In the genomic region with DNA sequence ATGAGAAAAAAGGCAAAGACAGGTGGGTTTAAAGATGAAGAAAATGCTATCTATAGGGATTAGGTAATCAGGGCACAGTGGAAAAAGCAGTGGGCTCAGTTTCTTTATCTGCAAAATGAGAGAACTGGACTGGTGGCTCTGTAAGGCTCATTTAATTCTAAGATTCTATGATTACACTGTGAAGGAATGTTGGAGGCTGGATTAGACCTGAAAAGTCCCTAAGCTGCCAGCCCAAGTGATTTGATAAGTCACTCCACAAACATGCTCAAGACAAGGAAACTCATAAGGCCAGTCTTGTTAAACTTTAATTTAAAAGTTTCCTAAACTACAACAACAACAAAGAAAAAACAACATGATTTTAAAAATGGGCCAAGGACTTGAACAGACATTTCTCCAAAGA, we compare ENCODE assay signal across 13 cellular contexts.
DNase-seq lines count a peak whose midpoint lies in the region; ATAC-seq and TF ChIP-seq lines count a peak whose summit lies in the region.
"Had no signal": no experiment of that assay in that cellular context is flagged by ENCODE, and none has a peak within 500 bp of the region (broad histone marks: within the 10 kb centered on the region; RNA-seq: fewer than 3 reads in every experiment).

No MANE protein-coding gene starts in this region.

- CTCF ChIA-PET in AG04450 (lab: Charles Lee), result interaction anchor here (0.5 to 1.4 kb wide), 2 partner anchors 97 to 129 kb away, joined by 3 read pairs; no protein-coding TSS in a partner anchor
- CTCF ChIA-PET in PC-9 (lab: Charles Lee), result interaction anchor here (0.5 kb wide), 1 partner anchor 42 kb away, joined by 3 read pairs; no protein-coding TSS in a partner anchor

- H2BK12ac ChIP-seq in neuronal stem cell (ENCODE audit: low read length), result no peak overlapping the region

- no peak for ATAC-seq in natural killer cell treated with Interleukin-12 subunit alpha and Interleukin-12 subunit beta and Interleukin-15 and Interleukin-18, amount 100 ng/mL, for 72 hours
- ATAC-seq: activated T-cell treated with anti-CD3 and anti-CD28 coated beads, Interleukin-2, amount 50 U/mL, for 72 hours had no signal

- no peak overlapping the region for H4K8ac ChIP-seq in neuronal stem cell (ENCODE audit: low read depth, low read length)

- no peak overlapping the region for H2BK5ac ChIP-seq in neuronal stem cell (ENCODE audit: low read length)

- no peak overlapping the region for H4K91ac ChIP-seq in neuronal stem cell (ENCODE audit: low read depth, low read length, poor library complexity)

- DNase-seq in AG04450 (ENCODE audit: low read depth, low spot score), result peak; percentile 53
- peak; percentile 42 to 96 for DNase-seq in PC-9
- peak; percentile 97 for DNase-seq in epithelial cell of proximal tubule (ENCODE audit: low read depth)
- no peak for DNase-seq in natural killer cell treated with Interleukin-12 subunit alpha and Interleukin-12 subunit beta and Interleukin-15 and Interleukin-18, amount 100 ng/mL, for 72 hours (ENCODE audit: low spot score)
- DNase-seq in neuronal stem cell (ENCODE audit: low spot score), result no peak
- DNase-seq in iPS-NIHi7 (ENCODE audit: extremely low spot score), result no peak
- DNase-seq in activated naive CD8-positive, alpha-beta T cell treated with anti-CD3 and anti-CD28 coated beads for 36 hours, result no peak
- no peak for DNase-seq in stimulated activated CD4-positive, alpha-beta T cell treated with anti-CD3 and anti-CD28 coated beads, Interleukin-15, amount 100 ng/mL, for 24 hours
- DNase-seq: activated T-cell treated with anti-CD3 and anti-CD28 coated beads, Interleukin-2, amount 50 U/mL, for 72 hours; C1 segment of cervical spinal cord; NCI-H2171; stimulated activated CD4-positive, alpha-beta T cell treated with anti-CD3 and anti-CD28 coated beads, Interleukin-1b, Interleukin-23, amount 100 ng/mL, for 48 hours; T-helper 1 cell had no signal

- H3K79me1 ChIP-seq in neuronal stem cell (ENCODE audit: low read depth, low read length), result peaks cover 2% of the 10 kb centered on the region

- H3K4me3 ChIP-seq in AG04450 (ENCODE audit: low read depth, low read length) (no peak overlapping the region), PC-9 (no peak overlapping the region), epithelial cell of proximal tubule (ENCODE audit: low read depth, low read length) (no peak overlapping the region), neuronal stem cell (ENCODE audit: low read length in 2 of 2) (no peak overlapping the region)

- H3K36me3 ChIP-seq in PC-9 (ENCODE audit: low read depth) (no peaks in the 10 kb centered on the region; the same call in 1 of the 2 replicates), neuronal stem cell (replicated peaks in 1 of 2; ENCODE audit: control insufficient read depth in 2 of 2, insufficient read depth in 2 of 2, low read length in 2 of 2) (peaks cover 0 to 57% of the 10 kb centered on the region in 2 donors)

- H3K79me2 ChIP-seq in PC-9 (ENCODE audit: low read depth), result peaks cover 15% of the 10 kb centered on the region; the same call in 1 of the 2 replicates

- peaks cover 18% of the 10 kb centered on the region for H3K36me3 Mint-ChIP-seq in natural killer cell treated with Interleukin-12 subunit alpha and Interleukin-12 subunit beta and Interleukin-15 and Interleukin-18, amount 100 ng/mL, for 72 hours
- peaks cover 17% of the 10 kb centered on the region for H3K36me3 Mint-ChIP-seq in activated naive CD8-positive, alpha-beta T cell treated with anti-CD3 and anti-CD28 coated beads for 36 hours

- H3K27me3 ChIP-seq in AG04450 (ENCODE audit: control insufficient read depth, insufficient read depth, low read length) (no peaks in the 10 kb centered on the region), PC-9 (ENCODE audit: insufficient read depth, low read depth) (no peaks in the 10 kb centered on the region), neuronal stem cell (ENCODE audit: control insufficient read depth in 3 of 3, insufficient read depth in 3 of 3, low read depth in 1 of 3, low read length in 3 of 3) (no peaks in the 10 kb centered on the region)

- H3F3A ChIP-seq in PC-9 (ENCODE audit: insufficient read depth, low read depth), result peaks cover 33% of the 10 kb centered on the region

- POLR2A ChIA-PET in AG04450 (lab: Yijun Ruan, JAX) (no interaction called here), PC-9 (lab: Charles Lee; ENCODE audit: unreplicated experiment) (interaction anchor here (0.5 kb wide), 1 partner anchor 64 kb away, joined by 4 read pairs; no protein-coding TSS in a partner anchor)

- H3K4me1 ChIP-seq in PC-9 (replicated peaks; ENCODE audit: insufficient read depth) (peaks cover 47% of the 10 kb centered on the region), neuronal stem cell (ENCODE audit: control insufficient read depth in 2 of 2, insufficient read depth in 1 of 2, low read depth in 1 of 2, low read length in 2 of 2) (peaks cover 4 to 5% of the 10 kb centered on the region in 2 donors)

- H2BK15ac ChIP-seq in neuronal stem cell (ENCODE audit: low read length), result no peak overlapping the region

- H3K4me2 ChIP-seq in PC-9 (peak overlapping the region; percentile 53), neuronal stem cell (ENCODE audit: insufficient read depth, low read length, poor library complexity, severe bottlenecking) (no peak overlapping the region)

- H3K27me3 Mint-ChIP-seq in natural killer cell treated with Interleukin-12 subunit alpha and Interleukin-12 subunit beta and Interleukin-15 and Interleukin-18, amount 100 ng/mL, for 72 hours, result no peaks in the 10 kb centered on the region
- no peaks in the 10 kb centered on the region for H3K27me3 Mint-ChIP-seq in activated naive CD8-positive, alpha-beta T cell treated with anti-CD3 and anti-CD28 coated beads for 36 hours

- no peak overlapping the region for H3K4ac ChIP-seq in neuronal stem cell (ENCODE audit: low read length)

- H2AFZ ChIP-seq in PC-9 (no peak overlapping the region), neuronal stem cell (ENCODE audit: low read length) (no peak overlapping the region)

- no peaks in the 10 kb centered on the region for H3K9me2 ChIP-seq in PC-9 (ENCODE audit: insufficient read depth)

- H3K4me1 Mint-ChIP-seq in natural killer cell treated with Interleukin-12 subunit alpha and Interleukin-12 subunit beta and Interleukin-15 and Interleukin-18, amount 100 ng/mL, for 72 hours (ENCODE audit: low read depth in 2 of 2), result peaks cover 44 to 57% of the 10 kb centered on the region in 2 donors
- peaks cover 25% of the 10 kb centered on the region for H3K4me1 Mint-ChIP-seq in activated naive CD8-positive, alpha-beta T cell treated with anti-CD3 and anti-CD28 coated beads for 36 hours

- H2BK120ac ChIP-seq in neuronal stem cell (ENCODE audit: low read depth, low read length), result no peak overlapping the region

- peak overlapping the region; percentile 58 for H3K4me3 Mint-ChIP-seq in natural killer cell treated with Interleukin-12 subunit alpha and Interleukin-12 subunit beta and Interleukin-15 and Interleukin-18, amount 100 ng/mL, for 72 hours
- H3K4me3 Mint-ChIP-seq in activated naive CD8-positive, alpha-beta T cell treated with anti-CD3 and anti-CD28 coated beads for 36 hours, result no peak overlapping the region
- H3K4me3 Mint-ChIP-seq: activated T-cell treated with anti-CD3 and anti-CD28 coated beads, Interleukin-2, amount 50 U/mL, for 72 hours had no signal

- H4K20me1 ChIP-seq in PC-9 (ENCODE audit: insufficient read depth), result no peaks in the 10 kb centered on the region; the same call in 1 of the 2 replicates

- intact Hi-C loops in PC-9 (cut with micrococcal nuclease; ENCODE audit: unreplicated experiment), result no loop called here

- no TSS peak for BruUV-seq in PC-9 (replicated peaks; lab: Mats Ljungman, UMichigan)

- no peaks in the 10 kb centered on the region for H3K9me3 ChIP-seq in AG04450 (ENCODE audit: control insufficient read depth, insufficient read depth, low read length)
- no peaks in the 10 kb centered on the region for H3K9me3 ChIP-seq in PC-9 (ENCODE audit: insufficient read depth, low read depth)
- no peaks in the 10 kb centered on the region for H3K9me3 ChIP-seq in neuronal stem cell (replicated peaks in 1 of 2; ENCODE audit: control insufficient read depth in 2 of 2, insufficient read depth in 1 of 2, low read depth in 1 of 2, low read length in 2 of 2)

- no peak for TF ChIP-seq CTCF in AG04450 (IDR thresholded peaks at IDR 0.05; ENCODE audit: low read depth, low read length)
- no peak for TF ChIP-seq CTCF in PC-9 (conservative IDR thresholded peaks at IDR 0.05)
- TF ChIP-seq CTCF in epithelial cell of proximal tubule (conservative IDR thresholded peaks at IDR 0.05; ENCODE audit: low read depth, low read length), result no peak

- no peak overlapping the region for H3K14ac ChIP-seq in neuronal stem cell (ENCODE audit: low read length)

- no peak overlapping the region for H2AK5ac ChIP-seq in neuronal stem cell (ENCODE audit: low read depth, low read length)

- H3K9ac ChIP-seq in neuronal stem cell (ENCODE audit: low read depth, low read length, poor library complexity), result no peak overlapping the region

- peak overlapping the region; percentile 53 for H3K27ac ChIP-seq in AG04450 (ENCODE audit: low read depth, low read length)
- H3K27ac ChIP-seq in PC-9, result peak overlapping the region; percentile 77
- H3K27ac ChIP-seq in neuronal stem cell (replicated peaks; ENCODE audit: low read length), result no peak overlapping the region

- no peak overlapping the region for H3K18ac ChIP-seq in neuronal stem cell (ENCODE audit: low read length)

- H3K27ac Mint-ChIP-seq in natural killer cell treated with Interleukin-12 subunit alpha and Interleukin-12 subunit beta and Interleukin-15 and Interleukin-18, amount 100 ng/mL, for 72 hours, result peak overlapping the region in 1 of 2 donors; percentile 16
- H3K27ac Mint-ChIP-seq in activated naive CD8-positive, alpha-beta T cell treated with anti-CD3 and anti-CD28 coated beads for 36 hours, result no peak overlapping the region
- H3K27ac Mint-ChIP-seq: activated T-cell treated with anti-CD3 and anti-CD28 coated beads, Interleukin-2, amount 50 U/mL, for 72 hours had no signal

- no peaks in the 10 kb centered on the region for H3K9me3 Mint-ChIP-seq in natural killer cell treated with Interleukin-12 subunit alpha and Interleukin-12 subunit beta and Interleukin-15 and Interleukin-18, amount 100 ng/mL, for 72 hours
- no peaks in the 10 kb centered on the region for H3K9me3 Mint-ChIP-seq in activated naive CD8-positive, alpha-beta T cell treated with anti-CD3 and anti-CD28 coated beads for 36 hours
- H3K9me3 Mint-ChIP-seq: activated T-cell treated with anti-CD3 and anti-CD28 coated beads, Interleukin-2, amount 50 U/mL, for 72 hours had no signal

- H3K23ac ChIP-seq in neuronal stem cell (ENCODE audit: low read depth, low read length, poor library complexity), result no peak overlapping the region

Comparison
In these comparisons a context has a peak if more than half of its experiments do, and no peak if none do; other contexts are left out.
1. DNase-seq: peak in AG04450 (single experiment), PC-9 (2 of 2) and epithelial cell of proximal tubule (single experiment); none in natural killer cell treated with Interleukin-12 subunit alpha and Interleukin-12 subunit beta and Interleukin-15 and Interleukin-18, amount 100 ng/mL, for 72 hours (single experiment), neuronal stem cell (single experiment), iPS-NIHi7 (single experiment), activated naive CD8-positive, alpha-beta T cell treated with anti-CD3 and anti-CD28 coated beads for 36 hours (single experiment) and stimulated activated CD4-positive, alpha-beta T cell treated with anti-CD3 and anti-CD28 coated beads, Interleukin-15, amount 100 ng/mL, for 24 hours (single experiment).